ENCODE assay signal across 15 cellular contexts in the genomic region with DNA sequence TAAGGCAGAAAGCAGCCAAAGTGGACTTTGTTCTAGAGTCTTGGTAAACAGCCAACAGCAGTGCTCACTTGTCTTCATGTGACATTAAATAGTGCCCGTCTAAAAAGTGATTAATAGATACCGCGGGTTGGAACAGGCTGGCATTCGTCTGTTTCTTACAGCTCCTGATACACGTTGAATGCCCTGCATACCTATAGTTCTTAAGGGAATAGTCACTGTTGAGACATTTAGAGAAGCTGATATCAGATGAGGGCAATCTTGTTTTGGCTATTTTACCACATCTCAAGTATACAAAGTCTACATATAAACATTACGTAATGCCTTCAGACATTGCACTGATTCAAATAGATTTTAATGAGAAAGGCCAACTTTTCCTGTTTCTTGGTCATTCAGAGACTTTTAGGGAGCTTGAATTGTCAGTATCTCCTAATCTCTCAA.
DNase-seq lines count a peak whose midpoint lies in the region; ATAC-seq and TF ChIP-seq lines count a peak whose summit lies in the region.
"Had no signal": no experiment of that assay in that cellular context is flagged by ENCODE, and none has a peak within 500 bp of the region (broad histone marks: within the 10 kb centered on the region; RNA-seq: fewer than 3 reads in every experiment).

No MANE protein-coding gene starts in this region.

- peaks cover 3% of the 10 kb centered on the region for H3K9me3 Mint-ChIP-seq in mesothelial cell of epicardium

- no peaks in the 10 kb centered on the region for H3K36me3 Mint-ChIP-seq in mesothelial cell of epicardium
- H3K36me3 Mint-ChIP-seq: CD4-positive, CD25-positive, alpha-beta regulatory T cell; stimulated activated naive B cell treated with anti-CD40 and anti-IgM and Interleukin-4, amounts not matched to agents 10 μg/mL and 1 μg/mL and 100 μg/mL, for 72 hours had no signal

- no peak overlapping the region for H3K4me3 Mint-ChIP-seq in mesothelial cell of epicardium
- H3K4me3 Mint-ChIP-seq: activated T-cell treated with anti-CD3 and anti-CD28 coated beads, Interleukin-2, amount 50 U/mL, for 24 hours; CD4-positive, CD25-positive, alpha-beta regulatory T cell; stimulated activated naive B cell treated with anti-CD40 and anti-IgM and Interleukin-4, amounts not matched to agents 10 μg/mL and 1 μg/mL and 100 μg/mL, for 72 hours had no signal

- H3K4me3 ChIP-seq in MG63, result no peak overlapping the region
- H3K4me3 ChIP-seq: skin epidermis had no signal

- H3K27ac ChIP-seq in epithelial cell of prostate, result peak overlapping the region; percentile 76
- H3K27ac ChIP-seq: skin epidermis had no signal

- no peaks in the 10 kb centered on the region for H3K9me3 ChIP-seq in MG63

- ATAC-seq in GM18907 (IDR thresholded peaks at IDR 0.05; ENCODE audit: unreplicated experiment), result no peak
- ATAC-seq in HG02759 (IDR thresholded peaks at IDR 0.05; ENCODE audit: unreplicated experiment), result no peak
- no peak for ATAC-seq in HG03097 (IDR thresholded peaks at IDR 0.05; ENCODE audit: low FRiP score, unreplicated experiment)
- ATAC-seq: stimulated activated naive B cell treated with anti-CD40 and anti-IgM and Interleukin-4, amounts not matched to agents 10 μg/mL and 1 μg/mL and 100 μg/mL, for 72 hours had no signal

- H3K27me3 Mint-ChIP-seq in mesothelial cell of epicardium (ENCODE audit: low read depth), result no peaks in the 10 kb centered on the region
- H3K27me3 Mint-ChIP-seq: activated T-cell treated with anti-CD3 and anti-CD28 coated beads, Interleukin-2, amount 50 U/mL, for 24 hours; CD4-positive, CD25-positive, alpha-beta regulatory T cell; stimulated activated naive B cell treated with anti-CD40 and anti-IgM and Interleukin-4, amounts not matched to agents 10 μg/mL and 1 μg/mL and 100 μg/mL, for 72 hours had no signal

- H3K36me3 ChIP-seq in MG63, result no peaks in the 10 kb centered on the region

- peaks cover 70% of the 10 kb centered on the region for H3K4me1 Mint-ChIP-seq in mesothelial cell of epicardium
- H3K4me1 Mint-ChIP-seq: CD4-positive, CD25-positive, alpha-beta regulatory T cell had no signal

- TF ChIP-seq CTCF in AG09319 (IDR thresholded peaks at IDR 0.05; ENCODE audit: low read depth, low read length) (no peak), mesothelial cell of epicardium (IDR thresholded peaks at IDR 0.05; ENCODE audit: unreplicated experiment) (no peak)

- H3K27me3 ChIP-seq in MG63, result no peaks in the 10 kb centered on the region

- peak overlapping the region; percentile 97 for H3K27ac Mint-ChIP-seq in mesothelial cell of epicardium
- H3K27ac Mint-ChIP-seq: activated T-cell treated with anti-CD3 and anti-CD28 coated beads, Interleukin-2, amount 50 U/mL, for 24 hours; CD4-positive, CD25-positive, alpha-beta regulatory T cell; stimulated activated naive B cell treated with anti-CD40 and anti-IgM and Interleukin-4, amounts not matched to agents 10 μg/mL and 1 μg/mL and 100 μg/mL, for 72 hours had no signal

- DNase-seq in AG09319 (ENCODE audit: extremely low read depth, low read depth), result peak; percentile 18
- peak; percentile 29 for DNase-seq in MG63
- DNase-seq in epithelial cell of prostate (ENCODE audit: low read depth, low spot score), result peak; percentile 89
- DNase-seq in mesothelial cell of epicardium (ENCODE audit: low spot score in 2 of 2, unreplicated experiment in 2 of 2), result no peak
- DNase-seq in HUDEP-2 (lab: John Stamatoyannopoulos, UW; ENCODE audit: unreplicated experiment in 76 of 76), result no peak
- DNase-seq: activated T-cell treated with anti-CD3 and anti-CD28 coated beads, Interleukin-2, amount 50 U/mL, for 24 hours; CD4-positive, CD25-positive, alpha-beta regulatory T cell; left cardiac atrium; NCI-H510A treated with DMSO at 0.1 percent for 48 hours; stimulated activated naive B cell treated with anti-CD40 and anti-IgM and Interleukin-4, amounts not matched to agents 10 μg/mL and 1 μg/mL and 100 μg/mL, for 72 hours; T-helper 2 cell had no signal

Comparison
In these comparisons a context has a peak if more than half of its experiments do, and no peak if none do; other contexts are left out.
1. DNase-seq: peak in AG09319 (single experiment), MG63 (single experiment) and epithelial cell of prostate (single experiment); none in mesothelial cell of epicardium (0 of 2) and HUDEP-2 (0 of 76).